In the genomic region with DNA sequence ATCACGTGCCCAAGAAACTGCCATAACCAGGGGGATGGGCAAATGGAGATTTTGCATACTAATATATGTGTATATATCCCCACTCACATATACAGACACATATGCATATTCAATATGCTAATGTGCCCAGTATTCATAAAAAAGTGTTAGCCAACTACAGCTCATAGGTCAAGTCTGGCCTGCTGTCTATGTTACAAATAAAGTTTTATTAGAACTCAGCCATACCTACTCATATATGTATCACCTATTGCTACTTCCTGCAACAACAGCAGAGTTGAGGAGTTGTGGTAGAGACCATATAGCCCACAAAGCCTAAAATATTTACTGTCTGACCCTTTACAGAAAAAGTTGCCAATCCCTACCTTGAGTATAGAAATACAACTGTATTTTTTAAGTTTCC, we compare ENCODE assay signal across 6 cellular contexts.
"Had no signal": no experiment of that assay in that cellular context is flagged by ENCODE, and none has a peak within 500 bp of the region (broad histone marks: within the 10 kb centered on the region; RNA-seq: fewer than 3 reads in every experiment).

No MANE protein-coding gene starts in this region.

- DNase-seq: IMR-90, Karpas-422, KBM-7, KG1 had no signal

- H3K9ac ChIP-seq: KMS-11 had no signal

- H3K27ac ChIP-seq: HL-60, KMS-11 had no signal

- H3K4me2 ChIP-seq: KMS-11 had no signal
